8 cellular contexts compared by ENCODE assay signal in the genomic region with DNA sequence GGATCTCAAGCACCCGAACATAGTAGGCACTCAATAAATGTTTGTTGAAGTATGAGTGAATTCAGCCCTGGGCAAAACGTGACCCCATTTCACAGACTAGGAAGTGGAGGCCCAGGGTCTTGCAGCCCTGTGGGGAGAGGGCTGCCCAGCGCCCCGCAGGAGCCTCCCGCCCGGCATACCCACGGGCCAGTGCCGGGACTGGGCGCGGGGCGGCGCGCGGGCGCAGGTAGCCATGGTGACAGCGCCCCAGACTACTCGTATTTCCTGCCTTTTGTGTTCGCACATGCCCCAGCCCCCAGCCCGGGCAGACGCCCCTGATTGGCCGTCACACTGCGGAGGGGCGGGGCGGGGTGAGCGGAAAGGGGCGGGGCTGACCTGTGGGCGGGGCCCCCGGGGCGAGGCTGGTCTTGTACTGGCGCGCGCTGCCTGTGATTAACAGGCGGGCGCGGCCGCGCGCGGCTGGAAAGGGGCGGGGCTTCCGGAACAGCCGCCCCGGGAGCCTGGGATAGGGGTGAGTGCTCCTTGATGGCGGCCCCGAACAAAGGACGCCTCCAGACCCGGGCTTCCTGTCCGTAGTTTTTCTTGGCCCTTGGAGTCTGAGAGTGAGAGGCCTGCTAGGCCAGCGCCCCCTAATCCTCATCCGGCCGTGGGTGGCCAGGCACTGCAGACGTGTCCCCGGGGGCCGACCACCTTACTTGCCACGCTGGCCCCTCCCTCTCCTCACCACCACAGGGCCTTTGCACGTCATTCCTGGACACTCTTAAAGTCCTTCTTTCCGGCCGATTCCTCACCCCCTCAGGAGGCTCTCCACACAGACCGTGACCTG.
DNase-seq lines count a peak whose midpoint lies in the region; ATAC-seq and TF ChIP-seq lines count a peak whose summit lies in the region.

No MANE protein-coding gene starts in this region.

- peak overlapping the region; percentile 57 for H3K4me3 ChIP-seq in HUES6 (ENCODE audit: low read depth, low read length)
- peak overlapping the region; percentile 60 for H3K4me3 ChIP-seq in fibroblast of mammary gland (ENCODE audit: control insufficient read depth, low read depth, low read length)

- ATAC-seq in GM21447 (IDR thresholded peaks at IDR 0.05; ENCODE audit: unreplicated experiment): peak; percentile 78
- ATAC-seq in natural killer cell: peak; percentile 87 to 97 (median 89)
- peak; percentile 84 to 88 for ATAC-seq in stimulated activated naive B cell treated with anti-CD40 and anti-IgM and Interleukin-4, amounts not matched to agents 10 μg/mL and 1 μg/mL and 100 μg/mL, for 72 hours (replicated peaks)

- peak overlapping the region; percentile 41; the same call in 1 of the 2 replicates for H3K27ac ChIP-seq in HUES6 (ENCODE audit: low read depth, low read length)

- 0 out of 2 replicates have a peak, but pooled peaks cover 3% of the 10 kb centered on the region for H3K9me3 ChIP-seq in HUES6 (ENCODE audit: control insufficient read depth, insufficient read depth, low read depth, low read length)

- H3K27me3 Mint-ChIP-seq in activated T-helper 2 cell treated with anti-CD3 and anti-CD28 coated beads, Interferon-gamma antibody, Interleukin-2, Interleukin-4, amounts not matched to agents 10 μg/mL and 5 μg/mL and 100 μg/mL, durations not matched to agents 14 hours and 24 hours and 36 hours (ENCODE audit: low read depth): no peaks in the 10 kb centered on the region
- H3K27me3 Mint-ChIP-seq in natural killer cell (ENCODE audit: low read depth in 2 of 2): no peaks in the 10 kb centered on the region
- H3K27me3 Mint-ChIP-seq in stimulated activated naive B cell treated with anti-CD40 and anti-IgM and Interleukin-4, amounts not matched to agents 10 μg/mL and 1 μg/mL and 100 μg/mL, for 72 hours: no peaks in the 10 kb centered on the region

- H3K4me3 Mint-ChIP-seq in activated T-helper 2 cell treated with anti-CD3 and anti-CD28 coated beads, Interferon-gamma antibody, Interleukin-2, Interleukin-4, amounts not matched to agents 10 μg/mL and 5 μg/mL and 100 μg/mL, durations not matched to agents 14 hours and 24 hours and 36 hours (ENCODE audit: low read depth): peak overlapping the region; percentile 89
- peak overlapping the region; percentile 91 for H3K4me3 Mint-ChIP-seq in natural killer cell
- peak overlapping the region; percentile 85 to 90 for H3K4me3 Mint-ChIP-seq in stimulated activated naive B cell treated with anti-CD40 and anti-IgM and Interleukin-4, amounts not matched to agents 10 μg/mL and 1 μg/mL and 100 μg/mL, for 72 hours

- peak overlapping the region; percentile 70 for H3K9ac ChIP-seq in HUES6 (ENCODE audit: low read length)

- H3K36me3 ChIP-seq in HUES6 (ENCODE audit: control insufficient read depth, insufficient read depth, low read length): no peaks in the 10 kb centered on the region

- TF ChIP-seq CTCF in fibroblast of mammary gland (conservative IDR thresholded peaks at IDR 0.05; ENCODE audit: control insufficient read depth, insufficient read depth, low read depth, low read length) (no peak), natural killer cell (IDR thresholded peaks at IDR 0.05) (peak; percentile 40)

- no peaks in the 10 kb centered on the region for H3K27me3 ChIP-seq in HUES6 (ENCODE audit: control insufficient read depth, insufficient read depth, low read length)

- H3K27ac Mint-ChIP-seq in activated T-helper 2 cell treated with anti-CD3 and anti-CD28 coated beads, Interferon-gamma antibody, Interleukin-2, Interleukin-4, amounts not matched to agents 10 μg/mL and 5 μg/mL and 100 μg/mL, durations not matched to agents 14 hours and 24 hours and 36 hours: peak overlapping the region; percentile 93
- peak overlapping the region; percentile 95 to 99 for H3K27ac Mint-ChIP-seq in natural killer cell
- peak overlapping the region; percentile 99 for H3K27ac Mint-ChIP-seq in stimulated activated naive B cell treated with anti-CD40 and anti-IgM and Interleukin-4, amounts not matched to agents 10 μg/mL and 1 μg/mL and 100 μg/mL, for 72 hours

- H3K36me3 Mint-ChIP-seq in activated T-helper 2 cell treated with anti-CD3 and anti-CD28 coated beads, Interferon-gamma antibody, Interleukin-2, Interleukin-4, amounts not matched to agents 10 μg/mL and 5 μg/mL and 100 μg/mL, durations not matched to agents 14 hours and 24 hours and 36 hours (ENCODE audit: low read depth): no peaks in the 10 kb centered on the region
- no peaks in the 10 kb centered on the region for H3K36me3 Mint-ChIP-seq in natural killer cell
- peaks cover 12 to 16% of the 10 kb centered on the region in 2 donors for H3K36me3 Mint-ChIP-seq in stimulated activated naive B cell treated with anti-CD40 and anti-IgM and Interleukin-4, amounts not matched to agents 10 μg/mL and 1 μg/mL and 100 μg/mL, for 72 hours

- H3K4me1 Mint-ChIP-seq in activated T-helper 2 cell treated with anti-CD3 and anti-CD28 coated beads, Interferon-gamma antibody, Interleukin-2, Interleukin-4, amounts not matched to agents 10 μg/mL and 5 μg/mL and 100 μg/mL, durations not matched to agents 14 hours and 24 hours and 36 hours (ENCODE audit: low read depth): peaks cover 39% of the 10 kb centered on the region
- H3K4me1 Mint-ChIP-seq in natural killer cell: peaks cover 59 to 61% of the 10 kb centered on the region in 2 donors
- H3K4me1 Mint-ChIP-seq in stimulated activated naive B cell treated with anti-CD40 and anti-IgM and Interleukin-4, amounts not matched to agents 10 μg/mL and 1 μg/mL and 100 μg/mL, for 72 hours: peaks cover 67 to 95% of the 10 kb centered on the region in 2 donors

- DNase-seq in D341Med (ENCODE audit: low spot score) (peak; percentile 91), RKO (ENCODE audit: low spot score) (peak; percentile 94), fibroblast of mammary gland (ENCODE audit: low read depth) (peak; percentile 88), natural killer cell (peak; percentile 96)
- DNase-seq in activated T-helper 2 cell treated with anti-CD3 and anti-CD28 coated beads, Interferon-gamma antibody, Interleukin-2, Interleukin-4, amounts not matched to agents 10 μg/mL and 5 μg/mL and 100 μg/mL, durations not matched to agents 14 hours and 24 hours and 36 hours (ENCODE audit: low spot score): peak; percentile 96
- DNase-seq in stimulated activated naive B cell treated with anti-CD40 and anti-IgM and Interleukin-4, amounts not matched to agents 10 μg/mL and 1 μg/mL and 100 μg/mL, for 72 hours: peak; percentile 94

- peaks cover 42% of the 10 kb centered on the region for H3K4me1 ChIP-seq in HUES6 (ENCODE audit: control insufficient read depth, insufficient read depth, low read length)

- intact Hi-C loops in activated T-helper 2 cell treated with anti-CD3 and anti-CD28 coated beads, Interferon-gamma antibody, Interleukin-2, Interleukin-4, amounts not matched to agents 10 μg/mL and 5 μg/mL and 100 μg/mL, durations not matched to agents 14 hours and 24 hours and 36 hours (cut with micrococcal nuclease): loop anchor here (1.0 to 5.0 kb wide), 5 partner anchors 35 to 160 kb away; a partner anchor contains a TSS
- intact Hi-C loops in natural killer cell (cut with micrococcal nuclease): loop anchor here (1.0 to 5.0 kb wide), 7 partner anchors 31 to 220 kb away; a partner anchor contains a TSS

- no peaks in the 10 kb centered on the region for H3K9me3 Mint-ChIP-seq in activated T-helper 2 cell treated with anti-CD3 and anti-CD28 coated beads, Interferon-gamma antibody, Interleukin-2, Interleukin-4, amounts not matched to agents 10 μg/mL and 5 μg/mL and 100 μg/mL, durations not matched to agents 14 hours and 24 hours and 36 hours
- H3K9me3 Mint-ChIP-seq in natural killer cell: no peaks in the 10 kb centered on the region
- H3K9me3 Mint-ChIP-seq in stimulated activated naive B cell treated with anti-CD40 and anti-IgM and Interleukin-4, amounts not matched to agents 10 μg/mL and 1 μg/mL and 100 μg/mL, for 72 hours: peaks cover 0 to 2% of the 10 kb centered on the region in 2 donors

Comparison
In these comparisons a context has a peak if more than half of its experiments do, and no peak if none do; other contexts are left out.
1. Peak in every context shown above with its lines: DNase-seq, ATAC-seq, H3K4me3 ChIP-seq and H3K27ac ChIP-seq.